In genomic region chr7:45007571-45008328, GRCh38 we compare ENCODE assay signal across 9 cellular contexts. TPM values are rescaled to one million over a fixed set of nuclear protein-coding genes. Genes with fewer than 3 reads are reported as not detected.
DNase-seq lines count a peak whose midpoint lies in the region; ATAC-seq and TF ChIP-seq lines count a peak whose summit lies in the region.
"Had no signal": no experiment of that assay in that cellular context is flagged by ENCODE, and none has a peak within 500 bp of the region (broad histone marks: within the 10 kb centered on the region; RNA-seq: fewer than 3 reads in every experiment).

No MANE protein-coding gene starts in this region.

- H3K9me3 ChIP-seq in upper lobe of right lung (no peaks in the 10 kb centered on the region), Caco-2 (no peaks in the 10 kb centered on the region)

- no peak overlapping the region for H3K27ac ChIP-seq in upper lobe of right lung

- peaks cover 60% of the 10 kb centered on the region for H3K4me1 Mint-ChIP-seq in activated naive CD4-positive, alpha-beta T cell treated with anti-CD3 and anti-CD28 coated beads, Interleukin-2, amount 10 ng/mL, durations not matched to agents 7 days and 5 days
- peaks cover 48% of the 10 kb centered on the region for H3K4me1 Mint-ChIP-seq in activated CD4-positive, alpha-beta memory T cell treated with anti-CD3 and anti-CD28 coated beads for 36 hours (ENCODE audit: low read depth)
- no peaks in the 10 kb centered on the region for H3K4me1 Mint-ChIP-seq in Caco-2 (ENCODE audit: low read depth, unreplicated experiment)

- no peaks in the 10 kb centered on the region for H3K4me1 ChIP-seq in upper lobe of right lung
- H3K4me1 ChIP-seq in Caco-2: no peaks in the 10 kb centered on the region

- peak overlapping the region; percentile 85 for H3K27ac Mint-ChIP-seq in activated naive CD4-positive, alpha-beta T cell treated with anti-CD3 and anti-CD28 coated beads, Interleukin-2, amount 10 ng/mL, durations not matched to agents 7 days and 5 days
- peak overlapping the region; percentile 23 for H3K27ac Mint-ChIP-seq in activated CD4-positive, alpha-beta memory T cell treated with anti-CD3 and anti-CD28 coated beads for 36 hours
- H3K27ac Mint-ChIP-seq in Caco-2 (ENCODE audit: unreplicated experiment): no peak overlapping the region

- POLR2A ChIA-PET in activated CD4-positive, alpha-beta memory T cell treated with anti-CD3 and anti-CD28 coated beads for 36 hours (lab: Charles Lee): no interaction called here
- POLR2A ChIA-PET in Caco-2 (lab: Charles Lee): no interaction called here

- peak; percentile 66 for DNase-seq in activated naive CD4-positive, alpha-beta T cell treated with anti-CD3 and anti-CD28 coated beads, Interleukin-2, amount 10 ng/mL, durations not matched to agents 7 days and 5 days
- no peak for DNase-seq in activated naive CD4-positive, alpha-beta T cell (lab: John Stamatoyannopoulos, UW)
- DNase-seq in activated CD4-positive, alpha-beta memory T cell treated with anti-CD3 and anti-CD28 coated beads for 36 hours: no peak
- DNase-seq in upper lobe of right lung (peak; percentile 33), Caco-2 (no peak), NCI-H2171 treated with DMSO at 0.1 percent for 48 hours (lab: John Stamatoyannopoulos, UW) (no peak)
- DNase-seq: activated naive CD4-positive, alpha-beta T cell treated with anti-CD3 and anti-CD28 coated beads, Interleukin-2, amount 50 U/mL, for 16 hours had no signal

- H3K27me3 ChIP-seq in upper lobe of right lung (no peaks in the 10 kb centered on the region), Caco-2 (replicated peaks; ENCODE audit: control insufficient read depth, insufficient read depth, low read length) (no peaks in the 10 kb centered on the region)

- no peaks in the 10 kb centered on the region for H3K27me3 Mint-ChIP-seq in activated naive CD4-positive, alpha-beta T cell treated with anti-CD3 and anti-CD28 coated beads, Interleukin-2, amount 10 ng/mL, durations not matched to agents 7 days and 5 days
- no peaks in the 10 kb centered on the region for H3K27me3 Mint-ChIP-seq in activated CD4-positive, alpha-beta memory T cell treated with anti-CD3 and anti-CD28 coated beads for 36 hours
- H3K27me3 Mint-ChIP-seq in Caco-2 (ENCODE audit: insufficient read depth, unreplicated experiment): no peaks in the 10 kb centered on the region

- peak; percentile 71 for ATAC-seq in HG02943 (IDR thresholded peaks at IDR 0.05; ENCODE audit: low read depth, unreplicated experiment)
- ATAC-seq in upper lobe of right lung: no peak
- no peak for ATAC-seq in HG03442 (IDR thresholded peaks at IDR 0.05; ENCODE audit: unreplicated experiment)

- H3K4me3 ChIP-seq in upper lobe of right lung: no peak overlapping the region
- no peak overlapping the region for H3K4me3 ChIP-seq in Caco-2 (ENCODE audit: low read depth, low read length)

- CTCF ChIA-PET in activated naive CD4-positive, alpha-beta T cell treated with anti-CD3 and anti-CD28 coated beads, Interleukin-2, amount 10 ng/mL, durations not matched to agents 7 days and 5 days (lab: Charles Lee): interaction anchor here (0.8 kb wide), 1 partner anchor 28 kb away, joined by 3 read pairs; no protein-coding TSS in a partner anchor
- CTCF ChIA-PET in activated CD4-positive, alpha-beta memory T cell treated with anti-CD3 and anti-CD28 coated beads for 36 hours (lab: Charles Lee): interaction anchor here (0.9 to 1.3 kb wide), 2 partner anchors 10 to 128 kb away, joined by 4 to 5 read pairs; no protein-coding TSS in a partner anchor
- CTCF ChIA-PET in Caco-2 (lab: Charles Lee): no interaction called here

- peaks cover 3% of the 10 kb centered on the region for H3K36me3 ChIP-seq in upper lobe of right lung
- H3K36me3 ChIP-seq in Caco-2 (ENCODE audit: control insufficient read depth, insufficient read depth, low read length): no peaks in the 10 kb centered on the region

- intact Hi-C loops in activated CD4-positive, alpha-beta memory T cell treated with anti-CD3 and anti-CD28 coated beads for 36 hours (cut with micrococcal nuclease): no loop called here
- intact Hi-C loops in upper lobe of right lung (cut with DNase I) (no loop called here), Caco-2 (cut with micrococcal nuclease; ENCODE audit: unreplicated experiment) (no loop called here)

- no TSS peak for BruUV-seq in Caco-2 (replicated peaks; lab: Mats Ljungman, UMichigan)

- TF ChIP-seq CTCF in upper lobe of right lung (IDR thresholded peaks at IDR 0.05) (no peak), Caco-2 (IDR thresholded peaks at IDR 0.05; ENCODE audit: insufficient read depth in 1 of 2, low read depth in 1 of 2, low read length in 1 of 2, severe bottlenecking in 1 of 2, unreplicated experiment in 1 of 2) (no peak)

- H3K9me3 Mint-ChIP-seq in activated naive CD4-positive, alpha-beta T cell treated with anti-CD3 and anti-CD28 coated beads, Interleukin-2, amount 10 ng/mL, durations not matched to agents 7 days and 5 days: no peaks in the 10 kb centered on the region
- no peaks in the 10 kb centered on the region for H3K9me3 Mint-ChIP-seq in activated CD4-positive, alpha-beta memory T cell treated with anti-CD3 and anti-CD28 coated beads for 36 hours
- H3K9me3 Mint-ChIP-seq in Caco-2 (ENCODE audit: unreplicated experiment): no peaks in the 10 kb centered on the region

- peaks cover 48% of the 10 kb centered on the region for H3K36me3 Mint-ChIP-seq in activated naive CD4-positive, alpha-beta T cell treated with anti-CD3 and anti-CD28 coated beads, Interleukin-2, amount 10 ng/mL, durations not matched to agents 7 days and 5 days
- H3K36me3 Mint-ChIP-seq in activated CD4-positive, alpha-beta memory T cell treated with anti-CD3 and anti-CD28 coated beads for 36 hours: peaks cover 30% of the 10 kb centered on the region
- peaks cover 23% of the 10 kb centered on the region for H3K36me3 Mint-ChIP-seq in Caco-2 (ENCODE audit: insufficient read depth, unreplicated experiment)

- H3K4me3 Mint-ChIP-seq in activated naive CD4-positive, alpha-beta T cell treated with anti-CD3 and anti-CD28 coated beads, Interleukin-2, amount 10 ng/mL, durations not matched to agents 7 days and 5 days: no peak overlapping the region
- H3K4me3 Mint-ChIP-seq in activated CD4-positive, alpha-beta memory T cell treated with anti-CD3 and anti-CD28 coated beads for 36 hours: no peak overlapping the region
- no peak overlapping the region for H3K4me3 Mint-ChIP-seq in Caco-2 (ENCODE audit: unreplicated experiment)

RNA-seq across cellular contexts. Expression of gene CCM2, which starts 7.7 kb away (rescaled TPM):
- total RNA-seq in activated CD4-positive, alpha-beta memory T cell treated with anti-CD3 and anti-CD28 coated beads for 36 hours: 10 to 100 TPM; 85.2 to 89.6 TPM
- 40.2 TPM for total RNA-seq in upper lobe of right lung
- total RNA-seq in Caco-2 (2022): 28.1 and 28.2 TPM in 2 replicates

RNA-seq across cellular contexts. Expression of gene MYO1G, which starts 28.9 kb away (rescaled TPM):
- total RNA-seq in activated CD4-positive, alpha-beta memory T cell treated with anti-CD3 and anti-CD28 coated beads for 36 hours: 100 to 1,000 TPM; 429 to 436 TPM
- total RNA-seq in upper lobe of right lung (21.0 TPM), Caco-2 (2022) (0.19 and 0.36 TPM in 2 replicates)

Comparison
In these comparisons a context has a peak if more than half of its experiments do, and no peak if none do; other contexts are left out.
1. DNase-seq: peak in activated naive CD4-positive, alpha-beta T cell treated with anti-CD3 and anti-CD28 coated beads, Interleukin-2, amount 10 ng/mL, durations not matched to agents 7 days and 5 days (single experiment) and upper lobe of right lung (single experiment); none in activated naive CD4-positive, alpha-beta T cell (0 of 4), activated CD4-positive, alpha-beta memory T cell treated with anti-CD3 and anti-CD28 coated beads for 36 hours (single experiment), Caco-2 (0 of 2) and NCI-H2171 treated with DMSO at 0.1 percent for 48 hours (single experiment).
2. RNA of gene MYO1G, which starts 28.9 kb away (total RNA-seq): 429 to 436 TPM in activated CD4-positive, alpha-beta memory T cell treated with anti-CD3 and anti-CD28 coated beads for 36 hours; 21.0 TPM in upper lobe of right lung (single experiment) and 0.19 to 0.36 TPM in Caco-2; every median in the first group is over 10 times any median in the second.